In genomic region chr5:150142800-150143724, GRCh38 we compare ENCODE assay signal across 8 cellular contexts. TPM values are rescaled to one million over a fixed set of nuclear protein-coding genes. Genes with fewer than 3 reads are reported as not detected.
DNase-seq lines count a peak whose midpoint lies in the region; FAIRE-seq and TF ChIP-seq lines count a peak whose summit lies in the region.

No MANE protein-coding gene starts in this region.

- no peak for TF ChIP-seq EP300 in suprapubic skin (IDR thresholded peaks at IDR 0.05)

- peak overlapping the region in 1 of 2 donors; percentile 19 for H3K9ac ChIP-seq in kidney (ENCODE audit: low read length in 2 of 2)

- FAIRE-seq in kidney (lab: Jason Lieb, UNC) = no peak

- TF ChIP-seq POLR2A in suprapubic skin (IDR thresholded peaks at IDR 0.05) = no peak

- H3K27ac ChIP-seq in HL-60 (replicated peaks) (peak overlapping the region; percentile 30; the same call in 1 of the 2 replicates), angular gyrus (ENCODE audit: low read depth, low read length) (peak overlapping the region; percentile 78), kidney (ENCODE audit: low read depth in 2 of 2, low read length in 2 of 2) (peak overlapping the region; percentile 80 to 85), suprapubic skin (peak overlapping the region; percentile 81)

- 61% methylated on average over 11 of the region's 12 CpGs for WGBS in suprapubic skin

- no peaks in the 10 kb centered on the region for H3K36me3 ChIP-seq in kidney (ENCODE audit: control insufficient read depth in 1 of 2, insufficient read depth in 2 of 2, low read length in 2 of 2)
- H3K36me3 ChIP-seq in suprapubic skin = no peaks in the 10 kb centered on the region

- DNase-seq in HL-60 (ENCODE audit: low read depth in 1 of 2, low spot score in 1 of 2) = peak in 1 of 2 experiments; percentile 74
- DNase-seq in kidney = peak; percentile 94
- DNase-seq in suprapubic skin (ENCODE audit: low spot score in 2 of 2) = peak; percentile 91 to 94
- no peak for DNase-seq in OCI-M2 (lab: John Stamatoyannopoulos, UW; ENCODE audit: unreplicated experiment)
- no peak for DNase-seq in activated CD4-positive, CD25-positive, alpha-beta regulatory T cell (lab: John Stamatoyannopoulos, UW)
- no peak for DNase-seq in foreskin melanocyte
- DNase-seq in NCI-H1417 (lab: John Stamatoyannopoulos, UW) = no peak

- no peaks in the 10 kb centered on the region for H3K9me3 ChIP-seq in kidney (ENCODE audit: control insufficient read depth in 1 of 2, low read length in 2 of 2)
- H3K9me3 ChIP-seq in suprapubic skin = no peaks in the 10 kb centered on the region

- H3K4me3 ChIP-seq in HL-60 (replicated peaks; ENCODE audit: insufficient read depth, low read length) (no peak overlapping the region; the same call in 1 of the 2 replicates), kidney (ENCODE audit: low read length in 2 of 2) (no peak overlapping the region), suprapubic skin (peak overlapping the region; percentile 19)

- H3K27me3 ChIP-seq in HL-60 (ENCODE audit: insufficient read depth, poor library complexity, severe bottlenecking) (no peaks in the 10 kb centered on the region), suprapubic skin (no peaks in the 10 kb centered on the region)

- intact Hi-C loops in kidney (cut with DNase I) = no loop called here

- no peak for TF ChIP-seq CTCF in HL-60 (IDR thresholded peaks at IDR 0.05; ENCODE audit: insufficient read depth, low read length)
- no peak for TF ChIP-seq CTCF in kidney (IDR thresholded peaks at IDR 0.05; ENCODE audit: borderline replicate concordance, extremely low read depth, insufficient read depth)
- TF ChIP-seq CTCF in suprapubic skin (IDR thresholded peaks at IDR 0.05) = no peak

- H3K4me1 ChIP-seq in kidney (ENCODE audit: control insufficient read depth in 1 of 2, insufficient read depth in 1 of 2, low read depth in 1 of 2, low read length in 2 of 2) = peaks cover 37 to 42% of the 10 kb centered on the region in 2 donors
- peaks cover 62% of the 10 kb centered on the region for H3K4me1 ChIP-seq in suprapubic skin

RNA-seq across cellular contexts. Expression of gene PDGFRB, which starts 12.6 kb away (rescaled TPM):
- total RNA-seq in kidney = 104 TPM
- polyA plus RNA-seq in kidney (ENCODE audit: insufficient read depth, low read depth, low replicate concordance) = 50.4 TPM
- total RNA-seq in suprapubic skin = 10 to 100 TPM; 23.8 to 51.4 (median 43.9) TPM

RNA-seq across cellular contexts. Expression of gene CDX1, which starts 23.5 kb away (rescaled TPM):
- total RNA-seq in kidney = not detected
- polyA plus RNA-seq in kidney (ENCODE audit: insufficient read depth, low read depth, low replicate concordance) = 0.39 TPM
- total RNA-seq in suprapubic skin = under 1 TPM in 2 of 4 donors, not detected in 2; 0.26 to 0.76 TPM

RNA-seq across cellular contexts. Expression of gene SLC6A7, which starts 46.8 kb away (rescaled TPM):
- total RNA-seq in kidney (not detected), suprapubic skin (not detected)
- not detected for polyA plus RNA-seq in kidney (ENCODE audit: insufficient read depth, low read depth, low replicate concordance)

RNA-seq across cellular contexts. Expression of gene CSF1R, which starts 56.7 kb away (rescaled TPM):
- total RNA-seq in kidney (55.8 TPM), suprapubic skin (10 to 100 TPM in 3 of 4 donors, 1 to 10 TPM in 1; 9.9 to 39.7 (median 19.7) TPM)
- polyA plus RNA-seq in kidney (ENCODE audit: insufficient read depth, low read depth, low replicate concordance) = 7.5 TPM

Comparison
In these comparisons a context has a peak if more than half of its experiments do, and no peak if none do; other contexts are left out.
1. DNase-seq: peak in kidney (single experiment) and suprapubic skin (2 of 2); none in OCI-M2 (single experiment), activated CD4-positive, CD25-positive, alpha-beta regulatory T cell (0 of 4), foreskin melanocyte (single experiment) and NCI-H1417 (0 of 3).
2. H3K27ac ChIP-seq: peak in every context shown above with its lines; median percentile 82 in kidney; 81 in suprapubic skin; 78 in angular gyrus; 30 in HL-60.